Comparison of ENCODE assay signal across 14 cellular contexts in the genomic region with DNA sequence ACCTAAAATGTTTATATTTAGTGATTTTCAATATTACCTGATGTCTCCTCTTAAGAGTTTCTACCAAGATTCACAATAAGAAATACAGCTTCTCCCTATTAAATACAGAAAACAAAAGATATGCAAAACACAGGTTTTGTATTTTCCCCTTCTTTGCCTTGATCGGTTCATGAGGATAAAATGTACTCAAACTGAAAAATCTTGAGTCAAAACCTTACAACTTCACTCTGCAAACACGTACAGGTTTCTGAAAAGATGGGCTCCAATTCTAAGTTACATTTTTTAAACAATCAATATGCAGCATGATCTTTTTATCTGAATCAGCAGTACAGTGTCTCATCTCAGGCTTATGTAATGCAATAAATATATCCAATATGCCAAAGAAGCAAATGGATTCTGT. TPM values are rescaled to one million over a fixed set of nuclear protein-coding genes. Genes with fewer than 3 reads are reported as not detected.
"Had no signal": no experiment of that assay in that cellular context is flagged by ENCODE, and none has a peak within 500 bp of the region (broad histone marks: within the 10 kb centered on the region; RNA-seq: fewer than 3 reads in every experiment).

No MANE protein-coding gene starts in this region.

- H3K27ac ChIP-seq: lower lobe of right lung, prostate gland, right lobe of liver, testis, upper lobe of right lung, VCaP had no signal

- ATAC-seq: activated CD8-positive, alpha-beta T cell treated with anti-CD3 and anti-CD28 coated beads for 36 hours; activated naive CD8-positive, alpha-beta T cell treated with anti-CD3 and anti-CD28 coated beads, Interleukin-2, amount 50 U/mL, for 24 hours; lower lobe of right lung; right lobe of liver; upper lobe of right lung had no signal

- H3K4me3 ChIP-seq: lower lobe of right lung, prostate gland, right lobe of liver, testis, upper lobe of right lung had no signal

- H3K27me3 Mint-ChIP-seq: activated CD8-positive, alpha-beta T cell treated with anti-CD3 and anti-CD28 coated beads for 36 hours; activated naive CD8-positive, alpha-beta T cell treated with anti-CD3 and anti-CD28 coated beads, Interleukin-2, amount 50 U/mL, for 24 hours had no signal

- H3K27me3 ChIP-seq: right lobe of liver, testis, upper lobe of right lung had no signal

- H3K27ac Mint-ChIP-seq: activated CD8-positive, alpha-beta T cell treated with anti-CD3 and anti-CD28 coated beads for 36 hours; activated naive CD8-positive, alpha-beta T cell treated with anti-CD3 and anti-CD28 coated beads, Interleukin-2, amount 50 U/mL, for 24 hours; activated T-helper 1 cell treated with anti-CD3 and anti-CD28 coated beads, Interleukin-12 subunit alpha, Interleukin-12 subunit beta, Interleukin-2, Interleukin-4 antibody, amounts not matched to agents 30 ng/mL and 10 ng/mL and 1 ng/mL, durations not matched to agents 14 hours and 24 hours and 36 hours had no signal

- H3K9me3 ChIP-seq: lower lobe of right lung, prostate gland, right lobe of liver, testis, upper lobe of right lung had no signal

- H3K4me1 ChIP-seq: lower lobe of right lung, prostate gland, right lobe of liver, upper lobe of right lung had no signal

- H3K4me3 Mint-ChIP-seq: activated CD8-positive, alpha-beta T cell treated with anti-CD3 and anti-CD28 coated beads for 36 hours; activated naive CD8-positive, alpha-beta T cell treated with anti-CD3 and anti-CD28 coated beads, Interleukin-2, amount 50 U/mL, for 24 hours had no signal

- DNase-seq: activated CD8-positive, alpha-beta memory T cell treated with anti-CD3 and anti-CD28 coated beads, Interleukin-2, amount 50 U/mL, for 4 hours; activated CD8-positive, alpha-beta T cell treated with anti-CD3 and anti-CD28 coated beads for 36 hours; activated naive CD4-positive, alpha-beta T cell treated with Interleukin-2 at 50 U/mL for 16 hours; activated naive CD8-positive, alpha-beta T cell treated with anti-CD3 and anti-CD28 coated beads, Interleukin-2, amount 50 U/mL, for 24 hours; central memory CD4-positive, alpha-beta T cell; lower lobe of right lung; occipital lobe; right lobe of liver; stimulated activated naive CD4-positive, alpha-beta T cell; testis; upper lobe of right lung had no signal

- H3K36me3 ChIP-seq: lower lobe of right lung, prostate gland, right lobe of liver, upper lobe of right lung had no signal

- H3K9me3 Mint-ChIP-seq: activated CD8-positive, alpha-beta T cell treated with anti-CD3 and anti-CD28 coated beads for 36 hours; activated naive CD8-positive, alpha-beta T cell treated with anti-CD3 and anti-CD28 coated beads, Interleukin-2, amount 50 U/mL, for 24 hours; activated T-helper 1 cell treated with anti-CD3 and anti-CD28 coated beads, Interleukin-12 subunit alpha, Interleukin-12 subunit beta, Interleukin-2, Interleukin-4 antibody, amounts not matched to agents 30 ng/mL and 10 ng/mL and 1 ng/mL, durations not matched to agents 14 hours and 24 hours and 36 hours had no signal

RNA-seq across cellular contexts. Expression of a gene that starts 3.4 kb away (rescaled TPM):
- total RNA-seq: activated CD8-positive, alpha-beta T cell treated with anti-CD3 and anti-CD28 coated beads for 36 hours; activated T-helper 1 cell treated with anti-CD3 and anti-CD28 coated beads, Interleukin-12 subunit alpha, Interleukin-12 subunit beta, Interleukin-2, Interleukin-4 antibody, amounts not matched to agents 30 ng/mL and 10 ng/mL and 1 ng/mL, durations not matched to agents 14 hours and 24 hours and 36 hours had no signal
